ENCODE assay signal across 9 cellular contexts in genomic region chr7:1571261-1571650, GRCh38. TPM values are rescaled to one million over a fixed set of nuclear protein-coding genes. Genes with fewer than 3 reads are reported as not detected.
DNase-seq lines count a peak whose midpoint lies in the region; ATAC-seq and TF ChIP-seq lines count a peak whose summit lies in the region.
"Had no signal": no experiment of that assay in that cellular context is flagged by ENCODE, and none has a peak within 500 bp of the region (broad histone marks: within the 10 kb centered on the region; RNA-seq: fewer than 3 reads in every experiment).

No MANE protein-coding gene starts in this region.

- H3K9me3 Mint-ChIP-seq in activated naive CD8-positive, alpha-beta T cell treated with anti-CD3 and anti-CD28 coated beads for 36 hours: no peaks in the 10 kb centered on the region

- peak in 2 of 8 donors; percentile 8 to 15 for ATAC-seq in heart right ventricle
- no peak for ATAC-seq in left cardiac atrium
- no peak for ATAC-seq in right lobe of liver
- peak; percentile 30 for ATAC-seq in upper lobe of right lung
- ATAC-seq in GM21515 (IDR thresholded peaks at IDR 0.05; ENCODE audit: unreplicated experiment): no peak
- ATAC-seq: activated CD4-positive, CD25-positive, alpha-beta regulatory T cell treated with anti-CD3 and anti-CD28 coated beads, Interleukin-2, amount 50 U/mL, for 24 hours had no signal

- peaks cover 12% of the 10 kb centered on the region for H3K36me3 Mint-ChIP-seq in activated naive CD8-positive, alpha-beta T cell treated with anti-CD3 and anti-CD28 coated beads for 36 hours

- peak overlapping the region; percentile 92 for H3K4me3 Mint-ChIP-seq in activated naive CD8-positive, alpha-beta T cell treated with anti-CD3 and anti-CD28 coated beads for 36 hours

- DNase-seq in heart right ventricle: no peak
- no peak for DNase-seq in left cardiac atrium
- DNase-seq in activated naive CD8-positive, alpha-beta T cell treated with anti-CD3 and anti-CD28 coated beads for 36 hours: no peak
- no peak for DNase-seq in right lobe of liver
- no peak for DNase-seq in upper lobe of right lung
- DNase-seq in WERI-Rb-1: no peak
- no peak for DNase-seq in stimulated activated CD4-positive, alpha-beta T cell treated with anti-CD3 and anti-CD28 coated beads, Interleukin-15, amount 100 ng/mL, for 24 hours

- H3K36me3 ChIP-seq in heart right ventricle: peaks cover 0 to 21% (median 0%) of the 10 kb centered on the region in 9 donors
- peaks cover 0 to 6% (median 0%) of the 10 kb centered on the region in 4 donors for H3K36me3 ChIP-seq in right lobe of liver
- H3K36me3 ChIP-seq in upper lobe of right lung: peaks cover 11% of the 10 kb centered on the region
- H3K36me3 ChIP-seq in WERI-Rb-1: peaks cover 22% of the 10 kb centered on the region

- no peak for TF ChIP-seq POLR2A in right lobe of liver (IDR thresholded peaks at IDR 0.05)

- WGBS in heart right ventricle, 2 donors: 67 to 78% methylated on average over 3 of the region's 3 CpGs
- 51% methylated on average over 3 of the region's 3 CpGs for WGBS in right lobe of liver (ENCODE audit: insufficient coverage, low coverage, low lambda C conversion rate, missing lambda C conversion rate)

- intact Hi-C loops in heart right ventricle (cut with DNase I) (loop anchor here in 5 of 10 donors (5.0 to 10.0 kb wide), 6 partner anchors 39 to 784 kb away; partner anchors contain the start of genes EIF3B (in 2 of the 5) and MAFK (in 1 of the 5)), left cardiac atrium (cut with DNase I) (no loop called here), right lobe of liver (cut with DNase I) (no loop called here), upper lobe of right lung (cut with DNase I) (no loop called here)

- H3K4me1 ChIP-seq in heart right ventricle (peaks cover 5 to 41% (median 26%) of the 10 kb centered on the region in 9 donors), right lobe of liver (peaks cover 0 to 10% (median 4%) of the 10 kb centered on the region in 4 donors), upper lobe of right lung (peaks cover 24% of the 10 kb centered on the region)

- peaks cover 32% of the 10 kb centered on the region for H3K4me1 Mint-ChIP-seq in activated naive CD8-positive, alpha-beta T cell treated with anti-CD3 and anti-CD28 coated beads for 36 hours

- H3K4me3 ChIP-seq in heart right ventricle (peak overlapping the region in 9 of 10 donors; percentile 76 to 100 (median 89)), right lobe of liver (peak overlapping the region in 2 of 3 donors; percentile 91 to 99), upper lobe of right lung (peak overlapping the region; percentile 79), WERI-Rb-1 (ENCODE audit: low read depth, low read length) (no peak overlapping the region)

- H3K27me3 ChIP-seq in heart right ventricle (no peaks in the 10 kb centered on the region), right lobe of liver (no peaks in the 10 kb centered on the region), upper lobe of right lung (no peaks in the 10 kb centered on the region), WERI-Rb-1 (ENCODE audit: insufficient read depth, low read depth, severe bottlenecking) (no peaks in the 10 kb centered on the region)

- TF ChIP-seq CTCF in heart right ventricle (IDR thresholded peaks at IDR 0.05) (no peak), right lobe of liver (IDR thresholded peaks at IDR 0.05) (no peak), upper lobe of right lung (IDR thresholded peaks at IDR 0.05) (no peak), WERI-Rb-1 (IDR thresholded peaks at IDR 0.05; ENCODE audit: low read depth, low read length) (no peak)

- H3K27ac Mint-ChIP-seq in activated naive CD8-positive, alpha-beta T cell treated with anti-CD3 and anti-CD28 coated beads for 36 hours: peak overlapping the region; percentile 84

- H3K9me3 ChIP-seq in heart right ventricle (no peaks in the 10 kb centered on the region), right lobe of liver (no peaks in the 10 kb centered on the region), upper lobe of right lung (no peaks in the 10 kb centered on the region), WERI-Rb-1 (ENCODE audit: severe bottlenecking) (no peaks in the 10 kb centered on the region)

- H3K27ac ChIP-seq in heart right ventricle (peak overlapping the region in 9 of 10 donors; percentile 92 to 97 (median 96)), right lobe of liver (peak overlapping the region in 1 of 3 donors; percentile 20), upper lobe of right lung (peak overlapping the region; percentile 93), WERI-Rb-1 (no peak overlapping the region; the same call in 1 of the 2 replicates)

- no peaks in the 10 kb centered on the region for H3K27me3 Mint-ChIP-seq in activated naive CD8-positive, alpha-beta T cell treated with anti-CD3 and anti-CD28 coated beads for 36 hours

RNA-seq across cellular contexts. Expression of gene PSMG3, which starts 1.4 kb away (rescaled TPM):
- 10 to 100 TPM in 8 of 10 donors, 1 to 10 TPM in 2; 7.3 to 14.1 (median 11.1) TPM for total RNA-seq in heart right ventricle
- 10 to 100 TPM; 44.6 to 45.7 TPM for polyA plus RNA-seq in heart right ventricle
- 10 to 100 TPM; 14.3 to 15.0 TPM for total RNA-seq in left cardiac atrium
- 10 to 100 TPM; 55.1 to 57.0 TPM for total RNA-seq in activated naive CD8-positive, alpha-beta T cell treated with anti-CD3 and anti-CD28 coated beads for 36 hours
- total RNA-seq in right lobe of liver: 10 to 100 TPM in 2 of 6 experiments, 1 to 10 TPM in 4; 7.6 to 28.1 (median 9.2) TPM
- 20.3 TPM for total RNA-seq in upper lobe of right lung

RNA-seq across cellular contexts. Expression of gene TMEM184A, which starts 15.3 kb away (rescaled TPM):
- under 1 TPM; 0.09 to 0.85 (median 0.51) TPM for total RNA-seq in heart right ventricle
- 1 to 10 TPM in 1 of 2 donors, under 1 TPM in 1; 0.45 to 1.2 TPM for polyA plus RNA-seq in heart right ventricle
- total RNA-seq in left cardiac atrium: under 1 TPM; 0.18 to 0.31 TPM
- under 1 TPM; 0.14 to 0.22 TPM for total RNA-seq in activated naive CD8-positive, alpha-beta T cell treated with anti-CD3 and anti-CD28 coated beads for 36 hours
- total RNA-seq in right lobe of liver: 10 to 100 TPM; 15.1 to 32.8 (median 26.7) TPM
- 4.4 TPM for total RNA-seq in upper lobe of right lung

RNA-seq across cellular contexts. Expression of gene MAFK, which starts 40.8 kb away (rescaled TPM):
- total RNA-seq in heart right ventricle: 100 to 1,000 TPM in 5 of 10 donors, 10 to 100 TPM in 5; 58.6 to 180 (median 106) TPM
- 100 to 1,000 TPM in 1 of 2 donors, 10 to 100 TPM in 1; 82.1 to 102 TPM for polyA plus RNA-seq in heart right ventricle
- 10 to 100 TPM; 43.6 to 73.1 TPM for total RNA-seq in left cardiac atrium
- total RNA-seq in activated naive CD8-positive, alpha-beta T cell treated with anti-CD3 and anti-CD28 coated beads for 36 hours: 10 to 100 TPM; 39.1 to 43.7 TPM
- 10 to 100 TPM in 4 of 6 experiments, 1 to 10 TPM in 2; 6.9 to 29.7 (median 13.1) TPM for total RNA-seq in right lobe of liver
- 64.8 TPM for total RNA-seq in upper lobe of right lung
